34 cellular contexts compared by ENCODE assay signal in genomic region chr5:97121848-97122247, GRCh38. TPM values are rescaled to one million over a fixed set of nuclear protein-coding genes. Genes with fewer than 3 reads are reported as not detected.
"Had no signal": no experiment of that assay in that cellular context is flagged by ENCODE, and none has a peak within 500 bp of the region (broad histone marks: within the 10 kb centered on the region; RNA-seq: fewer than 3 reads in every experiment).

No MANE protein-coding gene starts in this region.

- DNase-seq: activated B cell treated with CpG ODN at 0.5 μM for 24 hours; activated CD4-positive, alpha-beta memory T cell treated with anti-CD3 and anti-CD28 coated beads for 36 hours; activated CD4-positive, alpha-beta T cell treated with anti-CD3 and anti-CD28 coated beads for 4 hours; activated CD4-positive, alpha-beta T cell treated with anti-CD3 and anti-CD28 coated beads, Interleukin-2, amount 50 U/mL, for 1 hour; activated CD4-positive, CD25-positive, alpha-beta regulatory T cell treated with anti-CD3 and anti-CD28 coated beads, Interleukin-2, amount 50 U/mL, for 72 hours; activated CD8-positive, alpha-beta memory T cell treated with anti-CD3 and anti-CD28 coated beads for 24 hours; activated CD8-positive, alpha-beta memory T cell treated with anti-CD3 and anti-CD28 coated beads, Interleukin-2, amount 10 ng/mL, durations not matched to agents 7 days and 5 days; activated CD8-positive, alpha-beta memory T cell treated with anti-CD3 and anti-CD28 coated beads, Interleukin-2, amount 50 U/mL, for 48 hours; activated effector memory CD4-positive, alpha-beta T cell treated with Interleukin-2 at 50 U/mL for 16 hours; activated naive CD4-positive, alpha-beta T cell treated with anti-CD3 and anti-CD28 coated beads, Interleukin-2, amount 50 U/mL, for 16 hours; activated naive CD8-positive, alpha-beta T cell treated with anti-CD3 and anti-CD28 coated beads for 36 hours; activated T-cell treated with anti-CD3 and anti-CD28 coated beads, Interleukin-2, amount 50 U/mL, for 48 hours; amniotic stem cell; aorta; brain microvascular endothelial cell; MM.1S; MV-4-11; NCI-H1092; NCI-H1930; NCI-H2171 treated with DMSO at 0.1 percent for 48 hours; NCI-H2227 treated with DMSO at 0.1 percent for 48 hours; NCI-H524 treated with DMSO at 0.1 percent for 48 hours; PC-9; SIG-M5; T-cell; T-helper 17 cell had no signal

- H3K4me3 ChIP-seq: PC-9 had no signal

- H3K36me3 ChIP-seq: brain microvascular endothelial cell had no signal

- H3K27ac ChIP-seq: brain microvascular endothelial cell, KMS-11, PC-9, RWPE1, VCaP had no signal

- ATAC-seq: activated CD8-positive, alpha-beta memory T cell treated with anti-CD3 and anti-CD28 coated beads, Interleukin-2, amount 10 ng/mL, durations not matched to agents 7 days and 5 days; Right ventricle myocardium inferior; SK-N-SH treated with all-trans-retinoic acid at 6 μM for 48 hours; T-cell; T-helper 17 cell had no signal

RNA-seq across cellular contexts. Expression of gene LIX1, which starts 20.6 kb away (rescaled TPM):
- total RNA-seq: activated B cell treated with CpG ODN at 0.5 μM for 24 hours; activated CD4-positive, alpha-beta memory T cell treated with anti-CD3 and anti-CD28 coated beads for 36 hours; activated CD8-positive, alpha-beta memory T cell treated with anti-CD3 and anti-CD28 coated beads, Interleukin-2, amount 10 ng/mL, durations not matched to agents 7 days and 5 days; activated naive CD8-positive, alpha-beta T cell treated with anti-CD3 and anti-CD28 coated beads for 36 hours; aorta; LHCN-M2; NCI-H460; PC-9; Right ventricle myocardium inferior; SK-MEL-5; T-cell; T-helper 17 cell had no signal
- polyA plus RNA-seq: aorta had no signal
